1 cellular context compared by ENCODE assay signal in the genomic region with DNA sequence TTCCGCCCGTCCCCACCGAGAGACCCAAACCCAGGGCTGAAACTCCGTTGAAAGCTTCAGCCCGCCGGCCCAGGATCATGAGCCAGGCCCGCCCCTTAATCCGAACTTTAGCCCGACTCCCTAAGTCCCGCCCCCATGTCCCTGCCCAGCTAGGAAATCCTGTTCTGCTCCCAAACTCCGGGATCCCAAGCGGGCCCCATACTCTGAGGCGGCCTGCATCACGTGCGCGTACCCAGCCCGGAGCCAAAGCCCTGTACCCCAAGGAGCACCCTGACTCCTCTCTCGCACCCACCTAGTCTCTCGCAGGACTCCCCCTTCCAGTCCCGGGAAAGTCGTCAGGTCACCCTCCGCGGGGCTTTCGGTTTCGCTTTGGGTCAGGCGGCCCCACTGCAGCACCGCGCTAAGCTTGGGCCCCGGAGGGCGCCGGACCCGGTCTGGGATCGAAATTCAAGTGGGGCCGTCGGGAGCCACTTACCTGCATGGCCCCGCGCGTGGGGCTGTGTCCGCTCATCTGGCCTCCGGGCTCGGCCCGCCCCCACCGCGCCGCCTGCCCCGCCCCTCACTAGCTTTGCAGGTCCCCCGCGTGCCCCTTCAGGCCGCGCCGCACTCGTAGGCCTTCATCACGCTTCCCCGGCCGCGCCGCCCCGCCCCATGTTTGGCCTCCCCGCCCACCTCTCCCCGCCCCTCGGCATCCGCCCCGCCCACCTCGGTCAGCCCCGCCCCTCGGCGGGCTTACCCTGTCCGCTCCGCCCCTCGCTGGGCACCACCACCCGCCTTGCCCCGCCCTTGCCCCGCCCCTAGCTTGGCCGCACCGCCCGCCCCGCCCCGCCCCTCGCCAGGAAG.
TF ChIP-seq lines count a peak whose summit lies in the region.

A gene (minus strand): TSS at position 629 of the 843 bp plus-strand sequence. CDS start 118 bp downstream, at position 511.

TF ChIP-seq in HepG2, 621 proteins besides CTCF, POLR2A, EP300 and RAD21 (continued from another document and continues in another):
- TF ChIP-seq, protein P1, sequence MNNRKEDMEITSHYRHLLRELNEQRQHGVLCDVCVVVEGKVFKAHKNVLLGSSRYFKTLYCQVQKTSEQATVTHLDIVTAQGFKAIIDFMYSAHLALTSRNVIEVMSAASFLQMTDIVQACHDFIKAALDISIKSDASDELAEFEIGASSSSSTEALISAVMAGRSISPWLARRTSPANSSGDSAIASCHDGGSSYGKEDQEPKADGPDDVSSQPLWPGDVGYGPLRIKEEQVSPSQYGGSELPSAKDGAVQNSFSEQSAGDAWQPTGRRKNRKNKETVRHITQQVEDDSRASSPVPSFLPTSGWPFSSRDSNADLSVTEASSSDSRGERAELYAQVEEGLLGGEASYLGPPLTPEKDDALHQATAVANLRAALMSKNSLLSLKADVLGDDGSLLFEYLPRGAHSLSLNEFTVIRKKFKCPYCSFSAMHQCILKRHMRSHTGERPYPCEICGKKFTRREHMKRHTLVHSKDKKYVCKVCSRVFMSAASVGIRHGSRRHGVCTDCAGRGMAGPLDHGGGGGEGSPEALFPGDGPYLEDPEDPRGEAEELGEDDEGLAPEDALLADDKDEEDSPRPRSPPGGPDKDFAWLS (CRISPR knock-in tag; IDR thresholded peaks at IDR 0.05; ENCODE audit: borderline replicate concordance) = no peak
- TF ChIP-seq ZNF136 (CRISPR knock-in tag; IDR thresholded peaks at IDR 0.05; ENCODE audit: low read depth) (peak; percentile 98), PAWR (CRISPR knock-in tag; IDR thresholded peaks at IDR 0.05; ENCODE audit: borderline replicate concordance) (0 out of 2 replicates have a peak, but pooled peaks have one; percentile 47), IKZF4 (CRISPR knock-in tag; IDR thresholded peaks at IDR 0.05; ENCODE audit: borderline replicate concordance, low read depth, not compliant biosample characterization) (peak; percentile 74), SPEN (CRISPR knock-in tag; IDR thresholded peaks at IDR 0.05; ENCODE audit: low read depth) (peak; percentile 74; the same call in 1 of the 2 replicates), NKX3-1 (CRISPR knock-in tag; IDR thresholded peaks at IDR 0.05) (peak; percentile 48; the same call in 1 of the 2 replicates), ZNF501 (CRISPR knock-in tag; IDR thresholded peaks at IDR 0.05) (peak; percentile 98), PAX8 (CRISPR knock-in tag; IDR thresholded peaks at IDR 0.05; ENCODE audit: borderline replicate concordance) (0 out of 2 replicates have a peak, but pooled peaks have one; percentile 41), ZNF224 (CRISPR knock-in tag; IDR thresholded peaks at IDR 0.05) (peak; percentile 83; the same call in 1 of the 2 replicates), SRY (CRISPR knock-in tag; IDR thresholded peaks at IDR 0.05) (peak; percentile 67; the same call in 1 of the 2 replicates), DNMT3B (CRISPR knock-in tag; conservative IDR thresholded peaks at IDR 0.05) (peak; percentile 77; the same call in 1 of the 2 replicates), ELF1 (CRISPR knock-in tag; IDR thresholded peaks at IDR 0.05) (0 out of 2 replicates have a peak, but pooled peaks have one; percentile 18), PCBP2 (optimal IDR thresholded peaks at IDR 0.05; ENCODE audit: low read depth, low read length, poor library complexity, severe bottlenecking) (no peak), ZNF235 (CRISPR knock-in tag; IDR thresholded peaks at IDR 0.05; ENCODE audit: borderline replicate concordance) (peak; percentile 32; the same call in 1 of the 2 replicates), CBFB (CRISPR knock-in tag; IDR thresholded peaks at IDR 0.05) (no peak; the same call in 1 of the 2 replicates), POLR2G (IDR thresholded peaks at IDR 0.05; ENCODE audit: low read depth, low read length) (peak; percentile 92)
- TF ChIP-seq, protein P2, sequence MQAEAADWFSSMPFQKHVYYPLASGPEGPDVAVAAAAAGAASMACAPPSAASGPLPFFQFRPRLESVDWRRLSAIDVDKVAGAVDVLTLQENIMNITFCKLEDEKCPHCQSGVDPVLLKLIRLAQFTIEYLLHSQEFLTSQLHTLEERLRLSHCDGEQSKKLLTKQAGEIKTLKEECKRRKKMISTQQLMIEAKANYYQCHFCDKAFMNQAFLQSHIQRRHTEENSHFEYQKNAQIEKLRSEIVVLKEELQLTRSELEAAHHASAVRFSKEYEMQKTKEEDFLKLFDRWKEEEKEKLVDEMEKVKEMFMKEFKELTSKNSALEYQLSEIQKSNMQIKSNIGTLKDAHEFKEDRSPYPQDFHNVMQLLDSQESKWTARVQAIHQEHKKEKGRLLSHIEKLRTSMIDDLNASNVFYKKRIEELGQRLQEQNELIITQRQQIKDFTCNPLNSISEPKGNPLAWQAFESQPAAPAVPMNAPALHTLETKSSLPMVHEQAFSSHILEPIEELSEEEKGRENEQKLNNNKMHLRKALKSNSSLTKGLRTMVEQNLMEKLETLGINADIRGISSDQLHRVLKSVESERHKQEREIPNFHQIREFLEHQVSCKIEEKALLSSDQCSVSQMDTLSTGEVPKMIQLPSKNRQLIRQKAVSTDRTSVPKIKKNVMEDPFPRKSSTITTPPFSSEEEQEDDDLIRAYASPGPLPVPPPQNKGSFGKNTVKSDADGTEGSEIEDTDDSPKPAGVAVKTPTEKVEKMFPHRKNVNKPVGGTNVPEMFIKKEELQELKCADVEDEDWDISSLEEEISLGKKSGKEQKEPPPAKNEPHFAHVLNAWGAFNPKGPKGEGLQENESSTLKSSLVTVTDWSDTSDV (CRISPR knock-in tag; IDR thresholded peaks at IDR 0.05) = 0 out of 2 replicates have a peak, but pooled peaks have one; percentile 35
- TF ChIP-seq, protein P3, sequence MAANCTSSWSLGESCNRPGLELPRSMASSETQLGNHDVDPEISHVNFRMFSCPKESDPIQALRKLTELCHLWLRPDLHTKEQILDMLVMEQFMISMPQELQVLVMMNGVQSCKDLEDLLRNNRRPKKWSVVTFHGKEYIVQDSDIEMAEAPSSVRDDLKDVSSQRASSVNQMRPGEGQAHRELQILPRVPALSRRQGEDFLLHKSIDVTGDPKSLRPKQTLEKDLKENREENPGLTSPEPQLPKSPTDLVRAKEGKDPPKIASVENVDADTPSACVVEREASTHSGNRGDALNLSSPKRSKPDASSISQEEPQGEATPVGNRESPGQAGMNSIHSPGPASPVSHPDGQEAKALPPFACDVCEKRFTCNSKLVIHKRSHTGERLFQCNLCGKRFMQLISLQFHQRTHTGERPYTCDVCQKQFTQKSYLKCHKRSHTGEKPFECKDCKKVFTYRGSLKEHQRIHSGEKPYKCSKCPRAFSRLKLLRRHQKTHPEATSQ (CRISPR knock-in tag; IDR thresholded peaks at IDR 0.05; ENCODE audit: borderline replicate concordance) = no peak
- TF ChIP-seq, protein P4, sequence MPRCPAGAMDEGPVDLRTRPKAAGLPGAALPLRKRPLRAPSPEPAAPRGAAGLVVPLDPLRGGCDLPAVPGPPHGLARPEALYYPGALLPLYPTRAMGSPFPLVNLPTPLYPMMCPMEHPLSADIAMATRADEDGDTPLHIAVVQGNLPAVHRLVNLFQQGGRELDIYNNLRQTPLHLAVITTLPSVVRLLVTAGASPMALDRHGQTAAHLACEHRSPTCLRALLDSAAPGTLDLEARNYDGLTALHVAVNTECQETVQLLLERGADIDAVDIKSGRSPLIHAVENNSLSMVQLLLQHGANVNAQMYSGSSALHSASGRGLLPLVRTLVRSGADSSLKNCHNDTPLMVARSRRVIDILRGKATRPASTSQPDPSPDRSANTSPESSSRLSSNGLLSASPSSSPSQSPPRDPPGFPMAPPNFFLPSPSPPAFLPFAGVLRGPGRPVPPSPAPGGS (CRISPR knock-in tag; IDR thresholded peaks at IDR 0.05) = peak; percentile 87; the same call in 1 of the 2 replicates
- TF ChIP-seq, protein P5, sequence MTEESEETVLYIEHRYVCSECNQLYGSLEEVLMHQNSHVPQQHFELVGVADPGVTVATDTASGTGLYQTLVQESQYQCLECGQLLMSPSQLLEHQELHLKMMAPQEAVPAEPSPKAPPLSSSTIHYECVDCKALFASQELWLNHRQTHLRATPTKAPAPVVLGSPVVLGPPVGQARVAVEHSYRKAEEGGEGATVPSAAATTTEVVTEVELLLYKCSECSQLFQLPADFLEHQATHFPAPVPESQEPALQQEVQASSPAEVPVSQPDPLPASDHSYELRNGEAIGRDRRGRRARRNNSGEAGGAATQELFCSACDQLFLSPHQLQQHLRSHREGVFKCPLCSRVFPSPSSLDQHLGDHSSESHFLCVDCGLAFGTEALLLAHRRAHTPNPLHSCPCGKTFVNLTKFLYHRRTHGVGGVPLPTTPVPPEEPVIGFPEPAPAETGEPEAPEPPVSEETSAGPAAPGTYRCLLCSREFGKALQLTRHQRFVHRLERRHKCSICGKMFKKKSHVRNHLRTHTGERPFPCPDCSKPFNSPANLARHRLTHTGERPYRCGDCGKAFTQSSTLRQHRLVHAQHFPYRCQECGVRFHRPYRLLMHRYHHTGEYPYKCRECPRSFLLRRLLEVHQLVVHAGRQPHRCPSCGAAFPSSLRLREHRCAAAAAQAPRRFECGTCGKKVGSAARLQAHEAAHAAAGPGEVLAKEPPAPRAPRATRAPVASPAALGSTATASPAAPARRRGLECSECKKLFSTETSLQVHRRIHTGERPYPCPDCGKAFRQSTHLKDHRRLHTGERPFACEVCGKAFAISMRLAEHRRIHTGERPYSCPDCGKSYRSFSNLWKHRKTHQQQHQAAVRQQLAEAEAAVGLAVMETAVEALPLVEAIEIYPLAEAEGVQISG (CRISPR knock-in tag; IDR thresholded peaks at IDR 0.05) = peak; percentile 77
- TF ChIP-seq, protein P6, sequence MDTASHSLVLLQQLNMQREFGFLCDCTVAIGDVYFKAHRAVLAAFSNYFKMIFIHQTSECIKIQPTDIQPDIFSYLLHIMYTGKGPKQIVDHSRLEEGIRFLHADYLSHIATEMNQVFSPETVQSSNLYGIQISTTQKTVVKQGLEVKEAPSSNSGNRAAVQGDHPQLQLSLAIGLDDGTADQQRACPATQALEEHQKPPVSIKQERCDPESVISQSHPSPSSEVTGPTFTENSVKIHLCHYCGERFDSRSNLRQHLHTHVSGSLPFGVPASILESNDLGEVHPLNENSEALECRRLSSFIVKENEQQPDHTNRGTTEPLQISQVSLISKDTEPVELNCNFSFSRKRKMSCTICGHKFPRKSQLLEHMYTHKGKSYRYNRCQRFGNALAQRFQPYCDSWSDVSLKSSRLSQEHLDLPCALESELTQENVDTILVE (CRISPR knock-in tag; IDR thresholded peaks at IDR 0.05) = peak; percentile 78
- TF ChIP-seq, protein P7, sequence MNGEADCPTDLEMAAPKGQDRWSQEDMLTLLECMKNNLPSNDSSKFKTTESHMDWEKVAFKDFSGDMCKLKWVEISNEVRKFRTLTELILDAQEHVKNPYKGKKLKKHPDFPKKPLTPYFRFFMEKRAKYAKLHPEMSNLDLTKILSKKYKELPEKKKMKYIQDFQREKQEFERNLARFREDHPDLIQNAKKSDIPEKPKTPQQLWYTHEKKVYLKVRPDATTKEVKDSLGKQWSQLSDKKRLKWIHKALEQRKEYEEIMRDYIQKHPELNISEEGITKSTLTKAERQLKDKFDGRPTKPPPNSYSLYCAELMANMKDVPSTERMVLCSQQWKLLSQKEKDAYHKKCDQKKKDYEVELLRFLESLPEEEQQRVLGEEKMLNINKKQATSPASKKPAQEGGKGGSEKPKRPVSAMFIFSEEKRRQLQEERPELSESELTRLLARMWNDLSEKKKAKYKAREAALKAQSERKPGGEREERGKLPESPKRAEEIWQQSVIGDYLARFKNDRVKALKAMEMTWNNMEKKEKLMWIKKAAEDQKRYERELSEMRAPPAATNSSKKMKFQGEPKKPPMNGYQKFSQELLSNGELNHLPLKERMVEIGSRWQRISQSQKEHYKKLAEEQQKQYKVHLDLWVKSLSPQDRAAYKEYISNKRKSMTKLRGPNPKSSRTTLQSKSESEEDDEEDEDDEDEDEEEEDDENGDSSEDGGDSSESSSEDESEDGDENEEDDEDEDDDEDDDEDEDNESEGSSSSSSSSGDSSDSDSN (CRISPR knock-in tag; IDR thresholded peaks at IDR 0.05) = peak; percentile 66
- TF ChIP-seq, protein P8, sequence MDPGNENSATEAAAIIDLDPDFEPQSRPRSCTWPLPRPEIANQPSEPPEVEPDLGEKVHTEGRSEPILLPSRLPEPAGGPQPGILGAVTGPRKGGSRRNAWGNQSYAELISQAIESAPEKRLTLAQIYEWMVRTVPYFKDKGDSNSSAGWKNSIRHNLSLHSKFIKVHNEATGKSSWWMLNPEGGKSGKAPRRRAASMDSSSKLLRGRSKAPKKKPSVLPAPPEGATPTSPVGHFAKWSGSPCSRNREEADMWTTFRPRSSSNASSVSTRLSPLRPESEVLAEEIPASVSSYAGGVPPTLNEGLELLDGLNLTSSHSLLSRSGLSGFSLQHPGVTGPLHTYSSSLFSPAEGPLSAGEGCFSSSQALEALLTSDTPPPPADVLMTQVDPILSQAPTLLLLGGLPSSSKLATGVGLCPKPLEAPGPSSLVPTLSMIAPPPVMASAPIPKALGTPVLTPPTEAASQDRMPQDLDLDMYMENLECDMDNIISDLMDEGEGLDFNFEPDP (CRISPR knock-in tag; conservative IDR thresholded peaks at IDR 0.05) = no peak
